11 cellular contexts compared by ENCODE assay signal in genomic region chr3:169838511-169838910, GRCh38. TPM values are rescaled to one million over a fixed set of nuclear protein-coding genes. Genes with fewer than 3 reads are reported as not detected.
"Had no signal": no experiment of that assay in that cellular context is flagged by ENCODE, and none has a peak within 500 bp of the region (broad histone marks: within the 10 kb centered on the region; RNA-seq: fewer than 3 reads in every experiment).

No MANE protein-coding gene starts in this region.

- H3K36me3 Mint-ChIP-seq: IgD-negative memory B cell had no signal

- FAIRE-seq: HepG2 had no signal

- ATAC-seq: HepG2 had no signal

- H3K4me3 ChIP-seq: GM23248 had no signal

- H3K27ac ChIP-seq: GM23248, HL-60, KMS-11 had no signal

- H3K27ac Mint-ChIP-seq: IgD-negative memory B cell had no signal

- DNase-seq: GM23248, GOT3, H7, HCEC 1CT, KBM-7 had no signal

- H3K9me3 Mint-ChIP-seq: IgD-negative memory B cell had no signal

- H3K4me2 ChIP-seq: KMS-11 had no signal

RNA-seq across cellular contexts. Expression of gene LRRC34, which starts 25.8 kb away (rescaled TPM):
- total RNA-seq: HepG2, HT1080 had no signal
- polyA plus RNA-seq: HepG2 had no signal

RNA-seq across cellular contexts. Expression of gene LRRIQ4, which starts 25.8 kb away (rescaled TPM):
- total RNA-seq: GM23248, H4, H7, HepG2, HT1080 had no signal
- polyA plus RNA-seq: GM23248, HepG2, IgD-negative memory B cell had no signal

RNA-seq across cellular contexts. Expression of gene LRRC31, which starts 31.2 kb away (rescaled TPM):
- total RNA-seq: GM23248, H4, H7, HepG2, HT1080 had no signal
- polyA plus RNA-seq: GM23248, HepG2, IgD-negative memory B cell had no signal
